ENCODE assay signal across 32 cellular contexts in genomic region chr14:96756745-96757144, GRCh38.
"Had no signal": no experiment of that assay in that cellular context is flagged by ENCODE, and none has a peak within 500 bp of the region (broad histone marks: within the 10 kb centered on the region; RNA-seq: fewer than 3 reads in every experiment).

No MANE protein-coding gene starts in this region.

- ATAC-seq: activated CD4-positive, alpha-beta T cell treated with anti-CD3 and anti-CD28 coated beads for 36 hours; activated naive CD8-positive, alpha-beta T cell treated with anti-CD3 and anti-CD28 coated beads, Interleukin-2, amount 50 U/mL, for 24 hours; activated T-cell treated with anti-CD3 and anti-CD28 coated beads, Interleukin-2, amount 50 U/mL, for 72 hours; body of pancreas; esophagus mucosa; heart left ventricle; T-helper 17 cell had no signal

- H3K9me3 Mint-ChIP-seq: activated CD4-positive, alpha-beta memory T cell treated with anti-CD3 and anti-CD28 coated beads for 36 hours; activated CD4-positive, alpha-beta T cell treated with anti-CD3 and anti-CD28 coated beads, Interleukin-2, amount 10 ng/mL, durations not matched to agents 24 days and 14 days; activated naive CD8-positive, alpha-beta T cell treated with anti-CD3 and anti-CD28 coated beads for 36 hours; activated naive CD8-positive, alpha-beta T cell treated with anti-CD3 and anti-CD28 coated beads, Interleukin-2, amount 50 U/mL, for 24 hours; activated T-cell treated with anti-CD3 and anti-CD28 coated beads, Interleukin-2, amount 50 U/mL, for 24 hours; activated T-cell treated with anti-CD3 and anti-CD28 coated beads, Interleukin-2, amount 50 U/mL, for 72 hours; dendritic cell treated with granulocyte-macrophage colony-stimulating factor and Interleukin-4, amounts not matched to agents 40 ng/mL and 50 ng/mL, for 4 days; endodermal cell; T-helper 2 cell treated with Interferon-gamma antibody and Interleukin-4, amounts not matched to agents 5 μg/mL and 100 μg/mL, for 36 hours had no signal

- H3K36me3 ChIP-seq: adrenal gland, heart left ventricle had no signal

- H3K4me3 Mint-ChIP-seq: activated CD4-positive, alpha-beta memory T cell treated with anti-CD3 and anti-CD28 coated beads for 36 hours; activated CD4-positive, alpha-beta T cell treated with anti-CD3 and anti-CD28 coated beads for 36 hours; activated CD4-positive, alpha-beta T cell treated with anti-CD3 and anti-CD28 coated beads, Interleukin-2, amount 10 ng/mL, durations not matched to agents 24 days and 14 days; activated naive CD8-positive, alpha-beta T cell treated with anti-CD3 and anti-CD28 coated beads for 36 hours; activated naive CD8-positive, alpha-beta T cell treated with anti-CD3 and anti-CD28 coated beads, Interleukin-2, amount 50 U/mL, for 24 hours; activated T-cell treated with anti-CD3 and anti-CD28 coated beads, Interleukin-2, amount 50 U/mL, for 24 hours; activated T-cell treated with anti-CD3 and anti-CD28 coated beads, Interleukin-2, amount 50 U/mL, for 72 hours; dendritic cell treated with granulocyte-macrophage colony-stimulating factor and Interleukin-4, amounts not matched to agents 40 ng/mL and 50 ng/mL, for 4 days; endodermal cell; T-helper 17 cell; T-helper 2 cell treated with Interferon-gamma antibody and Interleukin-4, amounts not matched to agents 5 μg/mL and 100 μg/mL, for 36 hours had no signal

- H3K27ac Mint-ChIP-seq: activated CD4-positive, alpha-beta memory T cell treated with anti-CD3 and anti-CD28 coated beads for 36 hours; activated CD4-positive, alpha-beta T cell treated with anti-CD3 and anti-CD28 coated beads for 36 hours; activated CD4-positive, alpha-beta T cell treated with anti-CD3 and anti-CD28 coated beads, Interleukin-2, amount 10 ng/mL, durations not matched to agents 24 days and 14 days; activated naive CD8-positive, alpha-beta T cell treated with anti-CD3 and anti-CD28 coated beads for 36 hours; activated naive CD8-positive, alpha-beta T cell treated with anti-CD3 and anti-CD28 coated beads, Interleukin-2, amount 50 U/mL, for 24 hours; activated T-cell treated with anti-CD3 and anti-CD28 coated beads, Interleukin-2, amount 50 U/mL, for 24 hours; activated T-cell treated with anti-CD3 and anti-CD28 coated beads, Interleukin-2, amount 50 U/mL, for 72 hours; dendritic cell treated with granulocyte-macrophage colony-stimulating factor and Interleukin-4, amounts not matched to agents 40 ng/mL and 50 ng/mL, for 4 days; endodermal cell; T-helper 17 cell; T-helper 2 cell treated with Interferon-gamma antibody and Interleukin-4, amounts not matched to agents 5 μg/mL and 100 μg/mL, for 36 hours had no signal

- FAIRE-seq: colon, frontal cortex had no signal

- H3K4me1 ChIP-seq: adrenal gland, body of pancreas, heart left ventricle had no signal

- H3K4me1 Mint-ChIP-seq: activated CD4-positive, alpha-beta T cell treated with anti-CD3 and anti-CD28 coated beads for 36 hours; activated CD4-positive, alpha-beta T cell treated with anti-CD3 and anti-CD28 coated beads, Interleukin-2, amount 10 ng/mL, durations not matched to agents 24 days and 14 days; activated naive CD8-positive, alpha-beta T cell treated with anti-CD3 and anti-CD28 coated beads for 36 hours; activated naive CD8-positive, alpha-beta T cell treated with anti-CD3 and anti-CD28 coated beads, Interleukin-2, amount 50 U/mL, for 24 hours; T-helper 17 cell had no signal

- H3K9me3 ChIP-seq: adrenal gland, body of pancreas, heart left ventricle had no signal

- H3K27me3 ChIP-seq: adrenal gland, body of pancreas had no signal

- H3K36me3 Mint-ChIP-seq: activated CD4-positive, alpha-beta memory T cell treated with anti-CD3 and anti-CD28 coated beads for 36 hours; activated naive CD8-positive, alpha-beta T cell treated with anti-CD3 and anti-CD28 coated beads for 36 hours had no signal

- DNase-seq: activated CD4-positive, alpha-beta memory T cell treated with anti-CD3 and anti-CD28 coated beads for 36 hours; activated CD4-positive, alpha-beta T cell treated with anti-CD3 and anti-CD28 coated beads for 36 hours; activated CD4-positive, alpha-beta T cell treated with anti-CD3 and anti-CD28 coated beads, Interleukin-2, amount 10 ng/mL, durations not matched to agents 24 days and 14 days; activated CD4-positive, CD25-positive, alpha-beta regulatory T cell; activated CD4-positive, CD25-positive, alpha-beta regulatory T cell treated with anti-CD3 and anti-CD28 coated beads, Interleukin-2, amount 50 U/mL, for 72 hours; activated CD8-positive, alpha-beta memory T cell treated with anti-CD3 and anti-CD28 coated beads, Interleukin-2, amount 50 U/mL, for 48 hours; activated gamma-delta T cell; activated naive CD4-positive, alpha-beta T cell; activated naive CD4-positive, alpha-beta T cell treated with anti-CD3 and anti-CD28 coated beads, Interleukin-2, amount 50 U/mL, for 16 hours; activated naive CD8-positive, alpha-beta T cell treated with anti-CD3 and anti-CD28 coated beads for 36 hours; activated naive CD8-positive, alpha-beta T cell treated with anti-CD3 and anti-CD28 coated beads, Interleukin-2, amount 50 U/mL, for 24 hours; activated T-cell treated with anti-CD3 and anti-CD28 coated beads for 4 hours; activated T-cell treated with anti-CD3 and anti-CD28 coated beads, Interleukin-2, amount 50 U/mL, for 24 hours; activated T-cell treated with anti-CD3 and anti-CD28 coated beads, Interleukin-2, amount 50 U/mL, for 72 hours; amygdala; aorta; body of pancreas; caudate nucleus; dorsolateral prefrontal cortex; effector memory CD4-positive, alpha-beta T cell; endodermal cell; foreskin fibroblast; heart left ventricle; T-helper 1 cell; T-helper 17 cell; T1000 had no signal

- H3K4me3 ChIP-seq: adrenal gland, body of pancreas, dorsolateral prefrontal cortex, heart left ventricle had no signal

- H3K27ac ChIP-seq: adrenal gland, body of pancreas, heart left ventricle had no signal
